Comparison of ENCODE assay signal across 8 cellular contexts in genomic region chr16:27253526-27253930, GRCh38. TPM values are rescaled to one million over a fixed set of nuclear protein-coding genes. Genes with fewer than 3 reads are reported as not detected.
DNase-seq lines count a peak whose midpoint lies in the region; ATAC-seq and TF ChIP-seq lines count a peak whose summit lies in the region.

No MANE protein-coding gene starts in this region.

- no peaks in the 10 kb centered on the region for H3K36me3 ChIP-seq in BJ (ENCODE audit: control insufficient read depth, insufficient read depth, low read length)
- peaks cover 34% of the 10 kb centered on the region for H3K36me3 ChIP-seq in OCI-LY3 (replicated peaks; ENCODE audit: low read depth, low read length)

- H3K4me3 ChIP-seq in BJ (ENCODE audit: low read depth, low read length) (no peak overlapping the region), OCI-LY3 (ENCODE audit: low read length) (no peak overlapping the region)

- H3K27ac ChIP-seq in OCI-LY3 (ENCODE audit: low read length) = no peak overlapping the region

- no peaks in the 10 kb centered on the region for H3K27me3 Mint-ChIP-seq in chondrocyte (ENCODE audit: low read depth)
- no peaks in the 10 kb centered on the region for H3K27me3 Mint-ChIP-seq in natural killer cell treated with Interleukin-12 subunit alpha and Interleukin-12 subunit beta and Interleukin-15 and Interleukin-18, amount 100 ng/mL, for 72 hours

- CTCF ChIA-PET in BJ (lab: Yijun Ruan, JAX) = interaction anchor here (0.5 to 2.3 kb wide), 2 partner anchors 12 to 115 kb away, joined by 3 to 7 read pairs; no protein-coding TSS in a partner anchor

- H3K36me3 Mint-ChIP-seq in chondrocyte (ENCODE audit: low read depth) = peaks cover 4% of the 10 kb centered on the region
- peaks cover 11% of the 10 kb centered on the region for H3K36me3 Mint-ChIP-seq in natural killer cell treated with Interleukin-12 subunit alpha and Interleukin-12 subunit beta and Interleukin-15 and Interleukin-18, amount 100 ng/mL, for 72 hours

- H3K4me1 ChIP-seq in OCI-LY3 (ENCODE audit: low read length) = peaks cover 22% of the 10 kb centered on the region

- no peak overlapping the region for H2AFZ ChIP-seq in OCI-LY3 (ENCODE audit: low read depth, low read length)

- no peaks in the 10 kb centered on the region for H3K9me3 ChIP-seq in OCI-LY3 (ENCODE audit: insufficient read depth, low read length)

- peaks cover 9% of the 10 kb centered on the region; the same call in 1 of the 2 replicates for H3K79me2 ChIP-seq in OCI-LY3 (ENCODE audit: low read length)

- DNase-seq in BJ (ENCODE audit: low read depth) (peak; percentile 50), chondrocyte (ENCODE audit: low spot score) (no peak), putamen (ENCODE audit: low spot score) (no peak), NCI-H1092 (lab: John Stamatoyannopoulos, UW) (no peak), SIG-M5 treated with dmso at 0.1 percent for 504 hours (lab: John Stamatoyannopoulos, UW; ENCODE audit: unreplicated experiment) (no peak)
- no peak for DNase-seq in natural killer cell treated with Interleukin-12 subunit alpha and Interleukin-12 subunit beta and Interleukin-15 and Interleukin-18, amount 100 ng/mL, for 72 hours (ENCODE audit: low spot score)

- H3K27ac Mint-ChIP-seq in chondrocyte (ENCODE audit: unreplicated experiment) = peak overlapping the region; percentile 92
- H3K27ac Mint-ChIP-seq in natural killer cell treated with Interleukin-12 subunit alpha and Interleukin-12 subunit beta and Interleukin-15 and Interleukin-18, amount 100 ng/mL, for 72 hours = peak overlapping the region; percentile 74 to 88

- H3K9me3 Mint-ChIP-seq in chondrocyte (ENCODE audit: low read depth) = no peaks in the 10 kb centered on the region
- no peaks in the 10 kb centered on the region for H3K9me3 Mint-ChIP-seq in natural killer cell treated with Interleukin-12 subunit alpha and Interleukin-12 subunit beta and Interleukin-15 and Interleukin-18, amount 100 ng/mL, for 72 hours

- POLR2A ChIA-PET in BJ (lab: Charles Lee) = interaction anchor here (0.6 kb wide), 1 partner anchor 17 kb away, joined by 4 read pairs; no protein-coding TSS in a partner anchor

- H3K4me1 Mint-ChIP-seq in chondrocyte (ENCODE audit: low read depth) = peaks cover 48% of the 10 kb centered on the region
- peaks cover 25 to 50% of the 10 kb centered on the region in 2 donors for H3K4me1 Mint-ChIP-seq in natural killer cell treated with Interleukin-12 subunit alpha and Interleukin-12 subunit beta and Interleukin-15 and Interleukin-18, amount 100 ng/mL, for 72 hours (ENCODE audit: low read depth in 2 of 2)

- TF ChIP-seq CTCF in BJ (IDR thresholded peaks at IDR 0.05; ENCODE audit: insufficient read depth, low read depth, low read length) (no peak), OCI-LY3 (IDR thresholded peaks at IDR 0.05; ENCODE audit: low read depth, low read length) (no peak), chondrocyte (IDR thresholded peaks at IDR 0.05) (no peak)

- no peak overlapping the region for H3K9ac ChIP-seq in OCI-LY3 (ENCODE audit: low read length)

- H3K4me2 ChIP-seq in OCI-LY3 (ENCODE audit: low read length) = peak overlapping the region; percentile 65; the same call in 1 of the 2 replicates

- H3K4me3 Mint-ChIP-seq in chondrocyte (ENCODE audit: unreplicated experiment) = no peak overlapping the region
- H3K4me3 Mint-ChIP-seq in natural killer cell treated with Interleukin-12 subunit alpha and Interleukin-12 subunit beta and Interleukin-15 and Interleukin-18, amount 100 ng/mL, for 72 hours = peak overlapping the region; percentile 72

- no peaks in the 10 kb centered on the region for H4K20me1 ChIP-seq in OCI-LY3 (ENCODE audit: insufficient read depth, low read length)

- ATAC-seq in natural killer cell treated with Interleukin-12 subunit alpha and Interleukin-12 subunit beta and Interleukin-15 and Interleukin-18, amount 100 ng/mL, for 72 hours = peak; percentile 53 to 64
- no peak for ATAC-seq in HG02623 (IDR thresholded peaks at IDR 0.05; ENCODE audit: unreplicated experiment)

- H3K27me3 ChIP-seq in BJ (ENCODE audit: control insufficient read depth, insufficient read depth, low read length) (no peaks in the 10 kb centered on the region), OCI-LY3 (ENCODE audit: low read depth, low read length) (no peaks in the 10 kb centered on the region)

RNA-seq across cellular contexts. Expression of gene NSMCE1, which starts 15.0 kb away (rescaled TPM):
- 31.7 and 34.3 TPM in 2 replicates for polyA plus RNA-seq in BJ (2011; rRNA removed)
- polyA minus RNA-seq in BJ (2011; rRNA and poly(A)+ RNA removed) = 27.5 and 61.5 TPM in 2 replicates
- total RNA-seq in chondrocyte = 19.6 to 23.2 TPM (median 21.2 TPM) in 3 replicates
- 10 to 100 TPM; 37.7 to 50.4 TPM for total RNA-seq in natural killer cell treated with Interleukin-12 subunit alpha and Interleukin-12 subunit beta and Interleukin-15 and Interleukin-18, amount 100 ng/mL, for 72 hours

RNA-seq across cellular contexts. Expression of gene KDM8, which starts 50.2 kb away (rescaled TPM):
- 2.0 and 3.7 TPM in 2 replicates for polyA plus RNA-seq in BJ (2011; rRNA removed)
- 1.7 and 3.1 TPM in 2 replicates for polyA minus RNA-seq in BJ (2011; rRNA and poly(A)+ RNA removed)
- total RNA-seq in chondrocyte = 4.4 to 9.3 TPM (median 5.6 TPM) in 3 replicates
- total RNA-seq in natural killer cell treated with Interleukin-12 subunit alpha and Interleukin-12 subunit beta and Interleukin-15 and Interleukin-18, amount 100 ng/mL, for 72 hours = 10 to 100 TPM in 1 of 2 donors, 1 to 10 TPM in 1; 7.3 to 12.0 TPM
